ENCODE assay signal across 18 cellular contexts in genomic region chr16:50295541-50296132, GRCh38. TPM values are rescaled to one million over a fixed set of nuclear protein-coding genes. Genes with fewer than 3 reads are reported as not detected.
DNase-seq lines count a peak whose midpoint lies in the region; ATAC-seq and TF ChIP-seq lines count a peak whose summit lies in the region.
"Had no signal": no experiment of that assay in that cellular context is flagged by ENCODE, and none has a peak within 500 bp of the region (broad histone marks: within the 10 kb centered on the region; RNA-seq: fewer than 3 reads in every experiment).

No MANE protein-coding gene starts in this region.

- intact Hi-C loops in CD8-positive, alpha-beta T cell (cut with DNase I, micrococcal nuclease): no loop called here
- intact Hi-C loops in head of caudate nucleus (cut with DNase I): no loop called here

- CTCF ChIA-PET in activated CD8-positive, alpha-beta memory T cell treated with anti-CD3 and anti-CD28 coated beads, Interleukin-2, amount 10 ng/mL, durations not matched to agents 7 days and 5 days (lab: Charles Lee): interaction anchor here (0.8 kb wide), 1 partner anchor 14 kb away, joined by 3 read pairs; no protein-coding TSS in a partner anchor
- CTCF ChIA-PET in CD8-positive, alpha-beta T cell (lab: Charles Lee): interaction anchor here (1.2 to 2.1 kb wide), 2 partner anchors 23 to 82 kb away, joined by 3 to 6 read pairs; no protein-coding TSS in a partner anchor

- H3K4me1 ChIP-seq in CD8-positive, alpha-beta T cell (ENCODE audit: insufficient read depth, low read length): no peaks in the 10 kb centered on the region
- H3K4me1 ChIP-seq: body of pancreas, HAP-1 had no signal

- no peaks in the 10 kb centered on the region for H3K9me3 ChIP-seq in CD8-positive, alpha-beta T cell (ENCODE audit: low read length)
- H3K9me3 ChIP-seq: BLaER1 treated with 17β-estradiol and CSF1 and Interleukin-3, amounts not matched to agents 10 nM and 100 nM; body of pancreas; HAP-1 had no signal

- H3K4me3 Mint-ChIP-seq in activated CD8-positive, alpha-beta memory T cell treated with anti-CD3 and anti-CD28 coated beads, Interleukin-2, amount 10 ng/mL, durations not matched to agents 7 days and 5 days: no peak overlapping the region
- no peak overlapping the region for H3K4me3 Mint-ChIP-seq in CD8-positive, alpha-beta T cell
- H3K4me3 Mint-ChIP-seq in central memory CD8-positive, alpha-beta T cell: no peak overlapping the region
- no peak overlapping the region for H3K4me3 Mint-ChIP-seq in natural killer cell treated with Interleukin-12 subunit alpha and Interleukin-12 subunit beta and Interleukin-15 and Interleukin-18, amount 100 ng/mL, for 72 hours

- peaks cover 3% of the 10 kb centered on the region for H3K4me1 Mint-ChIP-seq in activated CD8-positive, alpha-beta memory T cell treated with anti-CD3 and anti-CD28 coated beads, Interleukin-2, amount 10 ng/mL, durations not matched to agents 7 days and 5 days
- peaks cover 4% of the 10 kb centered on the region for H3K4me1 Mint-ChIP-seq in CD8-positive, alpha-beta T cell (ENCODE audit: low read depth)
- H3K4me1 Mint-ChIP-seq in central memory CD8-positive, alpha-beta T cell: peaks cover 11% of the 10 kb centered on the region
- peaks cover 0 to 25% of the 10 kb centered on the region in 2 donors for H3K4me1 Mint-ChIP-seq in natural killer cell treated with Interleukin-12 subunit alpha and Interleukin-12 subunit beta and Interleukin-15 and Interleukin-18, amount 100 ng/mL, for 72 hours (ENCODE audit: low read depth in 2 of 2)

- H3K27ac ChIP-seq in CD8-positive, alpha-beta T cell (ENCODE audit: low read depth, low read length): no peak overlapping the region
- H3K27ac ChIP-seq: body of pancreas, VCaP had no signal

- peaks cover 70% of the 10 kb centered on the region for H3K36me3 ChIP-seq in CD8-positive, alpha-beta T cell (ENCODE audit: insufficient read depth, low read length)
- H3K36me3 ChIP-seq: HAP-1 had no signal

- H3K27me3 ChIP-seq in CD8-positive, alpha-beta T cell (ENCODE audit: insufficient read depth, low read length): no peaks in the 10 kb centered on the region
- H3K27me3 ChIP-seq: BLaER1 treated with 17β-estradiol and CSF1 and Interleukin-3, amounts not matched to agents 10 nM and 100 nM; body of pancreas had no signal

- peak overlapping the region; percentile 54 for H3K27ac Mint-ChIP-seq in activated CD8-positive, alpha-beta memory T cell treated with anti-CD3 and anti-CD28 coated beads, Interleukin-2, amount 10 ng/mL, durations not matched to agents 7 days and 5 days
- peak overlapping the region; percentile 41 for H3K27ac Mint-ChIP-seq in CD8-positive, alpha-beta T cell
- peak overlapping the region; percentile 7 for H3K27ac Mint-ChIP-seq in central memory CD8-positive, alpha-beta T cell (ENCODE audit: low read depth)
- peak overlapping the region; percentile 50 to 88 for H3K27ac Mint-ChIP-seq in natural killer cell treated with Interleukin-12 subunit alpha and Interleukin-12 subunit beta and Interleukin-15 and Interleukin-18, amount 100 ng/mL, for 72 hours

- DNase-seq in activated CD8-positive, alpha-beta memory T cell treated with anti-CD3 and anti-CD28 coated beads, Interleukin-2, amount 10 ng/mL, durations not matched to agents 7 days and 5 days: no peak
- DNase-seq in activated CD8-positive, alpha-beta memory T cell treated with anti-CD3 and anti-CD28 coated beads, Interleukin-2, amount 50 U/mL, for 48 hours: no peak
- DNase-seq in CD8-positive, alpha-beta T cell: no peak
- DNase-seq in central memory CD8-positive, alpha-beta T cell (ENCODE audit: low spot score in 2 of 2): no peak
- DNase-seq in natural killer cell treated with Interleukin-12 subunit alpha and Interleukin-12 subunit beta and Interleukin-15 and Interleukin-18, amount 100 ng/mL, for 72 hours (ENCODE audit: low spot score): peak; percentile 51
- DNase-seq in NCI-H187 (lab: John Stamatoyannopoulos, UW) (no peak), head of caudate nucleus (no peak)
- DNase-seq: activated effector memory CD4-positive, alpha-beta T cell treated with Interleukin-2 at 50 U/mL for 16 hours; body of pancreas; cortex of kidney; DMS79 treated with DMSO at 0.1 percent for 48 hours; NCI-H2171; NCI-H526 treated with DMSO at 0.1 percent for 48 hours; stimulated activated CD4-positive, alpha-beta T cell treated with anti-CD3 and anti-CD28 coated beads, Interleukin-2, amount 100 ng/mL, for 48 hours had no signal

- H3K4me3 ChIP-seq in CD8-positive, alpha-beta T cell (ENCODE audit: low read depth, low read length): no peak overlapping the region
- H3K4me3 ChIP-seq: BLaER1 treated with 17β-estradiol and CSF1 and Interleukin-3, amounts not matched to agents 10 nM and 100 nM; body of pancreas; HAP-1 had no signal

- peaks cover 18% of the 10 kb centered on the region for H3K36me3 Mint-ChIP-seq in activated CD8-positive, alpha-beta memory T cell treated with anti-CD3 and anti-CD28 coated beads, Interleukin-2, amount 10 ng/mL, durations not matched to agents 7 days and 5 days
- H3K36me3 Mint-ChIP-seq in CD8-positive, alpha-beta T cell: peaks cover 79% of the 10 kb centered on the region
- H3K36me3 Mint-ChIP-seq in central memory CD8-positive, alpha-beta T cell (ENCODE audit: insufficient read depth): peaks cover 50% of the 10 kb centered on the region
- no peaks in the 10 kb centered on the region for H3K36me3 Mint-ChIP-seq in natural killer cell treated with Interleukin-12 subunit alpha and Interleukin-12 subunit beta and Interleukin-15 and Interleukin-18, amount 100 ng/mL, for 72 hours

- no peak for TF ChIP-seq CTCF in CD8-positive, alpha-beta T cell (IDR thresholded peaks at IDR 0.05)

- no peak for ATAC-seq in activated CD8-positive, alpha-beta memory T cell treated with anti-CD3 and anti-CD28 coated beads, Interleukin-2, amount 10 ng/mL, durations not matched to agents 7 days and 5 days
- ATAC-seq in CD8-positive, alpha-beta T cell: no peak
- ATAC-seq in central memory CD8-positive, alpha-beta T cell (replicated peaks; ENCODE audit: extremely low read depth, poor library complexity, severe bottlenecking): no peak
- ATAC-seq in natural killer cell treated with Interleukin-12 subunit alpha and Interleukin-12 subunit beta and Interleukin-15 and Interleukin-18, amount 100 ng/mL, for 72 hours: no peak
- ATAC-seq in GM21737 (IDR thresholded peaks at IDR 0.05; ENCODE audit: unreplicated experiment): no peak
- ATAC-seq: body of pancreas had no signal

- POLR2A ChIA-PET in CD8-positive, alpha-beta T cell (lab: Charles Lee): no interaction called here

- no peaks in the 10 kb centered on the region for H3K27me3 Mint-ChIP-seq in activated CD8-positive, alpha-beta memory T cell treated with anti-CD3 and anti-CD28 coated beads, Interleukin-2, amount 10 ng/mL, durations not matched to agents 7 days and 5 days
- H3K27me3 Mint-ChIP-seq in CD8-positive, alpha-beta T cell (ENCODE audit: low read depth): no peaks in the 10 kb centered on the region
- no peaks in the 10 kb centered on the region for H3K27me3 Mint-ChIP-seq in central memory CD8-positive, alpha-beta T cell
- H3K27me3 Mint-ChIP-seq in natural killer cell treated with Interleukin-12 subunit alpha and Interleukin-12 subunit beta and Interleukin-15 and Interleukin-18, amount 100 ng/mL, for 72 hours: no peaks in the 10 kb centered on the region

- H3K9me3 Mint-ChIP-seq in activated CD8-positive, alpha-beta memory T cell treated with anti-CD3 and anti-CD28 coated beads, Interleukin-2, amount 10 ng/mL, durations not matched to agents 7 days and 5 days (ENCODE audit: low read depth): no peaks in the 10 kb centered on the region
- no peaks in the 10 kb centered on the region for H3K9me3 Mint-ChIP-seq in CD8-positive, alpha-beta T cell
- H3K9me3 Mint-ChIP-seq in central memory CD8-positive, alpha-beta T cell: no peaks in the 10 kb centered on the region
- H3K9me3 Mint-ChIP-seq in natural killer cell treated with Interleukin-12 subunit alpha and Interleukin-12 subunit beta and Interleukin-15 and Interleukin-18, amount 100 ng/mL, for 72 hours: no peaks in the 10 kb centered on the region

RNA-seq across cellular contexts. Expression of gene ADCY7, which starts 29.3 kb away (rescaled TPM):
- total RNA-seq in activated CD8-positive, alpha-beta memory T cell treated with anti-CD3 and anti-CD28 coated beads, Interleukin-2, amount 10 ng/mL, durations not matched to agents 7 days and 5 days: 100 to 1,000 TPM; 131 to 232 TPM
- total RNA-seq in CD8-positive, alpha-beta T cell: 100 to 1,000 TPM; 117 to 126 TPM
- 100 to 1,000 TPM; 135 to 186 TPM for total RNA-seq in natural killer cell treated with Interleukin-12 subunit alpha and Interleukin-12 subunit beta and Interleukin-15 and Interleukin-18, amount 100 ng/mL, for 72 hours

Comparison
In these comparisons a context has a peak if more than half of its experiments do, and no peak if none do; other contexts are left out.
1. H3K27ac Mint-ChIP-seq: peak in every context shown above with its lines; median percentile 69 in natural killer cell treated with Interleukin-12 subunit alpha and Interleukin-12 subunit beta and Interleukin-15 and Interleukin-18, amount 100 ng/mL, for 72 hours; 54 in activated CD8-positive, alpha-beta memory T cell treated with anti-CD3 and anti-CD28 coated beads, Interleukin-2, amount 10 ng/mL, durations not matched to agents 7 days and 5 days; 41 in CD8-positive, alpha-beta T cell; 7 in central memory CD8-positive, alpha-beta T cell.